Comparison of ENCODE assay signal across 29 cellular contexts in genomic region chr10:77461636-77462296, GRCh38.
DNase-seq lines count a peak whose midpoint lies in the region; FAIRE-seq and TF ChIP-seq lines count a peak whose summit lies in the region.
"Had no signal": no experiment of that assay in that cellular context is flagged by ENCODE, and none has a peak within 500 bp of the region (broad histone marks: within the 10 kb centered on the region; RNA-seq: fewer than 3 reads in every experiment).

No MANE protein-coding gene starts in this region.

- no peak overlapping the region for H3K9ac ChIP-seq in mammary epithelial cell (ENCODE audit: insufficient read depth, low read length)
- H3K9ac ChIP-seq: KMS-11, SK-N-SH had no signal

- BruUV-seq in mammary epithelial cell (replicated peaks; lab: Mats Ljungman, UMichigan) (no TSS peak), MCF 10A (replicated peaks; lab: Mats Ljungman, UMichigan) (no TSS peak)

- peak overlapping the region; percentile 65 for H2AFZ ChIP-seq in mammary epithelial cell (ENCODE audit: low read depth, low read length)
- H2AFZ ChIP-seq: hepatocyte had no signal

- in situ Hi-C loops in mammary epithelial cell (cut with MboI; ENCODE audit: low sequenced_read_pairs in 2 of 2), result no loop called here

- H3K27ac Mint-ChIP-seq in MCF 10A (ENCODE audit: low read depth, unreplicated experiment), result no peak overlapping the region
- H3K27ac Mint-ChIP-seq in activated T-helper 2 cell treated with anti-CD3 and anti-CD28 coated beads, Interferon-gamma antibody, Interleukin-2, Interleukin-4, amounts not matched to agents 10 μg/mL and 5 μg/mL and 100 μg/mL, durations not matched to agents 14 hours and 24 hours and 36 hours, result no peak overlapping the region
- H3K27ac Mint-ChIP-seq: activated CD8-positive, alpha-beta T cell treated with anti-CD3 and anti-CD28 coated beads, Interleukin-2, amount 10 ng/mL, durations not matched to agents 7 days and 5 days; activated naive CD8-positive, alpha-beta T cell; CD4-positive, alpha-beta T cell; endodermal cell; progenitor cell of endocrine pancreas; stimulated activated naive B cell treated with anti-CD40 and anti-IgM and Interleukin-4, amounts not matched to agents 10 μg/mL and 1 μg/mL and 100 μg/mL, for 72 hours; T-helper 17 cell had no signal

- no peaks in the 10 kb centered on the region for H3K9me3 ChIP-seq in mammary epithelial cell (replicated peaks; ENCODE audit: insufficient read depth, low read length)
- H3K9me3 ChIP-seq: ascending aorta, gastrocnemius medialis, neutrophil, SK-N-SH, suprapubic skin had no signal

- H3K4me1 ChIP-seq in mammary epithelial cell (ENCODE audit: insufficient read depth, low read length), result peaks cover 10% of the 10 kb centered on the region
- H3K4me1 ChIP-seq: suprapubic skin had no signal

- 60% methylated on average over 4 of the region's 7 CpGs for WGBS in mammary epithelial cell (ENCODE audit: low coverage, missing lambda C conversion rate)

- no peaks in the 10 kb centered on the region for H3K9me3 Mint-ChIP-seq in MCF 10A (ENCODE audit: unreplicated experiment)
- no peaks in the 10 kb centered on the region for H3K9me3 Mint-ChIP-seq in activated T-helper 2 cell treated with anti-CD3 and anti-CD28 coated beads, Interferon-gamma antibody, Interleukin-2, Interleukin-4, amounts not matched to agents 10 μg/mL and 5 μg/mL and 100 μg/mL, durations not matched to agents 14 hours and 24 hours and 36 hours
- H3K9me3 Mint-ChIP-seq: CD4-positive, alpha-beta T cell; endodermal cell; stimulated activated naive B cell treated with anti-CD40 and anti-IgM and Interleukin-4, amounts not matched to agents 10 μg/mL and 1 μg/mL and 100 μg/mL, for 72 hours had no signal

- no peak overlapping the region for H3K27ac ChIP-seq in mammary epithelial cell (ENCODE audit: insufficient read depth, low read depth, low read length)
- H3K27ac ChIP-seq in epithelial cell of prostate, result peak overlapping the region; percentile 45
- H3K27ac ChIP-seq: 22Rv1, gastrocnemius medialis, hepatocyte, KMS-11, neutrophil, suprapubic skin had no signal

- H4K20me1 ChIP-seq in mammary epithelial cell (ENCODE audit: insufficient read depth, low read length), result no peaks in the 10 kb centered on the region

- no peak overlapping the region for H3K4me3 Mint-ChIP-seq in MCF 10A (ENCODE audit: unreplicated experiment)
- H3K4me3 Mint-ChIP-seq in activated T-helper 2 cell treated with anti-CD3 and anti-CD28 coated beads, Interferon-gamma antibody, Interleukin-2, Interleukin-4, amounts not matched to agents 10 μg/mL and 5 μg/mL and 100 μg/mL, durations not matched to agents 14 hours and 24 hours and 36 hours (ENCODE audit: low read depth), result no peak overlapping the region
- H3K4me3 Mint-ChIP-seq: activated CD8-positive, alpha-beta T cell treated with anti-CD3 and anti-CD28 coated beads, Interleukin-2, amount 10 ng/mL, durations not matched to agents 7 days and 5 days; activated naive CD8-positive, alpha-beta T cell; CD4-positive, alpha-beta T cell; endodermal cell; stimulated activated naive B cell treated with anti-CD40 and anti-IgM and Interleukin-4, amounts not matched to agents 10 μg/mL and 1 μg/mL and 100 μg/mL, for 72 hours; T-helper 17 cell had no signal

- peak overlapping the region; percentile 18 for H3K4me2 ChIP-seq in mammary epithelial cell (ENCODE audit: insufficient read depth, low read depth, low read length)
- H3K4me2 ChIP-seq: hepatocyte, KMS-11, SK-N-SH had no signal

- DNase-seq in mammary epithelial cell (peak; percentile 39), MCF 10A (ENCODE audit: unreplicated experiment) (no peak), HTR-8/SVneo (ENCODE audit: insufficient read length, low spot score) (no peak), epithelial cell of prostate (ENCODE audit: low read depth, low spot score) (no peak), DMS79 (lab: John Stamatoyannopoulos, UW) (no peak), HUDEP-2 (lab: John Stamatoyannopoulos, UW; ENCODE audit: unreplicated experiment in 76 of 76) (no peak), DMS153 treated with DMSO at 0.1 percent for 48 hours (lab: John Stamatoyannopoulos, UW; ENCODE audit: unreplicated experiment) (no peak)
- DNase-seq in activated T-helper 2 cell treated with anti-CD3 and anti-CD28 coated beads, Interferon-gamma antibody, Interleukin-2, Interleukin-4, amounts not matched to agents 10 μg/mL and 5 μg/mL and 100 μg/mL, durations not matched to agents 14 hours and 24 hours and 36 hours (ENCODE audit: low spot score), result no peak
- DNase-seq: activated CD8-positive, alpha-beta T cell treated with anti-CD3 and anti-CD28 coated beads, Interleukin-2, amount 10 ng/mL, durations not matched to agents 7 days and 5 days; activated effector memory CD4-positive, alpha-beta T cell treated with Interleukin-2 at 50 U/mL for 16 hours; CD4-positive, alpha-beta T cell; cortex of kidney; endodermal cell; gastrocnemius medialis; left colon; mesendoderm; NCI-H146; NCI-H2107; SK-N-SH; stimulated activated naive B cell treated with anti-CD40 and anti-IgM and Interleukin-4, amounts not matched to agents 10 μg/mL and 1 μg/mL and 100 μg/mL, for 72 hours; T-helper 17 cell had no signal

- dilution Hi-C loops in mammary epithelial cell (cut with HindIII; ENCODE audit: low sequenced_read_pairs), result no loop called here

- peaks cover 5% of the 10 kb centered on the region for H3K4me1 Mint-ChIP-seq in MCF 10A (ENCODE audit: insufficient read depth, unreplicated experiment)
- H3K4me1 Mint-ChIP-seq in activated T-helper 2 cell treated with anti-CD3 and anti-CD28 coated beads, Interferon-gamma antibody, Interleukin-2, Interleukin-4, amounts not matched to agents 10 μg/mL and 5 μg/mL and 100 μg/mL, durations not matched to agents 14 hours and 24 hours and 36 hours (ENCODE audit: low read depth), result no peaks in the 10 kb centered on the region
- H3K4me1 Mint-ChIP-seq: T-helper 17 cell had no signal

- no peaks in the 10 kb centered on the region for H3K36me3 ChIP-seq in mammary epithelial cell (ENCODE audit: insufficient read depth, low read length)
- H3K36me3 ChIP-seq: ascending aorta, gastrocnemius medialis, neutrophil, suprapubic skin had no signal

- H3K27me3 ChIP-seq in mammary epithelial cell (ENCODE audit: insufficient read depth, low read length), result no peaks in the 10 kb centered on the region
- H3K27me3 ChIP-seq: ascending aorta, gastrocnemius medialis, hepatocyte had no signal

- no peaks in the 10 kb centered on the region for H3K36me3 Mint-ChIP-seq in MCF 10A (ENCODE audit: insufficient read depth, unreplicated experiment)
- H3K36me3 Mint-ChIP-seq in activated T-helper 2 cell treated with anti-CD3 and anti-CD28 coated beads, Interferon-gamma antibody, Interleukin-2, Interleukin-4, amounts not matched to agents 10 μg/mL and 5 μg/mL and 100 μg/mL, durations not matched to agents 14 hours and 24 hours and 36 hours (ENCODE audit: low read depth), result no peaks in the 10 kb centered on the region
- H3K36me3 Mint-ChIP-seq: activated naive CD8-positive, alpha-beta T cell; stimulated activated naive B cell treated with anti-CD40 and anti-IgM and Interleukin-4, amounts not matched to agents 10 μg/mL and 1 μg/mL and 100 μg/mL, for 72 hours had no signal

- FAIRE-seq in HTR-8/SVneo (lab: Jason Lieb, UNC), result peak; percentile 97

- TF ChIP-seq CTCF in mammary epithelial cell (conservative IDR thresholded peaks at IDR 0.05 in 1 of 2, IDR thresholded peaks at IDR 0.05 in 1 of 2; ENCODE audit: extremely low read depth in 1 of 2, insufficient read depth in 1 of 2, low read depth in 1 of 2, low read length in 2 of 2), result no peak
- no peak for TF ChIP-seq CTCF in MCF 10A (IDR thresholded peaks at IDR 0.05; ENCODE audit: unreplicated experiment)

- no peaks in the 10 kb centered on the region for H3K27me3 Mint-ChIP-seq in MCF 10A (ENCODE audit: insufficient read depth, unreplicated experiment)
- no peaks in the 10 kb centered on the region for H3K27me3 Mint-ChIP-seq in activated T-helper 2 cell treated with anti-CD3 and anti-CD28 coated beads, Interferon-gamma antibody, Interleukin-2, Interleukin-4, amounts not matched to agents 10 μg/mL and 5 μg/mL and 100 μg/mL, durations not matched to agents 14 hours and 24 hours and 36 hours (ENCODE audit: low read depth)
- H3K27me3 Mint-ChIP-seq: activated naive CD8-positive, alpha-beta T cell; CD4-positive, alpha-beta T cell had no signal

- CTCF ChIA-PET in mammary epithelial cell (lab: Charles Lee; ENCODE audit: low non-redundant PET) (no interaction called here), MCF 10A (lab: Yijun Ruan, JAX) (no interaction called here)

- no peaks in the 10 kb centered on the region for H3K79me2 ChIP-seq in mammary epithelial cell (ENCODE audit: insufficient read depth, low read length)
- H3K79me2 ChIP-seq: hepatocyte had no signal

- H3K4me3 ChIP-seq in mammary epithelial cell (replicated peaks in 1 of 3; ENCODE audit: insufficient read depth in 1 of 3, low read depth in 2 of 3, low read length in 3 of 3), result no peak overlapping the region
- H3K4me3 ChIP-seq: ascending aorta, gastrocnemius medialis, hepatocyte, suprapubic skin had no signal

- intact Hi-C loops in mammary epithelial cell (cut with micrococcal nuclease) (no loop called here), MCF 10A (cut with micrococcal nuclease) (no loop called here)
- intact Hi-C loops in activated T-helper 2 cell treated with anti-CD3 and anti-CD28 coated beads, Interferon-gamma antibody, Interleukin-2, Interleukin-4, amounts not matched to agents 10 μg/mL and 5 μg/mL and 100 μg/mL, durations not matched to agents 14 hours and 24 hours and 36 hours (cut with micrococcal nuclease), result no loop called here

- POLR2A ChIA-PET in MCF 10A (lab: Yijun Ruan, JAX), result no interaction called here
